21 cellular contexts compared by ENCODE assay signal in genomic region chr1:63799810-63800209, GRCh38. TPM values are rescaled to one million over a fixed set of nuclear protein-coding genes. Genes with fewer than 3 reads are reported as not detected.
DNase-seq lines count a peak whose midpoint lies in the region; ATAC-seq and TF ChIP-seq lines count a peak whose summit lies in the region.
"Had no signal": no experiment of that assay in that cellular context is flagged by ENCODE, and none has a peak within 500 bp of the region (broad histone marks: within the 10 kb centered on the region; RNA-seq: fewer than 3 reads in every experiment).

No MANE protein-coding gene starts in this region.

- peaks cover 4% of the 10 kb centered on the region for H3K4me1 ChIP-seq in ovary (ENCODE audit: insufficient read depth)
- H3K4me1 ChIP-seq: colonic mucosa, SJCRH30 had no signal

- peak; percentile 69 for DNase-seq in GM03348 (ENCODE audit: low spot score)
- DNase-seq in NCI-H69 (lab: John Stamatoyannopoulos, UW): peak; percentile 26
- peak; percentile 41 for DNase-seq in dedifferentiated amniotic fluid mesenchymal stem cell (ENCODE audit: extremely low spot score)
- DNase-seq in ovary: peak in 3 of 5 donors; percentile 25 to 61 (median 53)
- no peak for DNase-seq in NCI-H345 (lab: John Stamatoyannopoulos, UW)
- DNase-seq: activated B cell treated with CpG ODN at 0.5 μM for 24 hours; activated CD4-positive, alpha-beta memory T cell treated with anti-CD3 and anti-CD28 coated beads, Interleukin-2, amount 10 ng/mL, durations not matched to agents 7 days and 5 days; activated naive CD4-positive, alpha-beta T cell treated with anti-CD3 and anti-CD28 coated beads for 36 hours; colonic mucosa; DMS153; left cardiac atrium; NCI-H2029; posterior cingulate gyrus; SJCRH30; stimulated activated naive CD8-positive, alpha-beta T cell treated with anti-CD3 and anti-CD28 coated beads, Interleukin-15, amount 100 ng/mL, for 72 hours had no signal

- H3K9me3 ChIP-seq in ovary: no peaks in the 10 kb centered on the region
- H3K9me3 ChIP-seq: colonic mucosa, SJCRH30 had no signal

- no peak for TF ChIP-seq EP300 in ovary (IDR thresholded peaks at IDR 0.05)

- WGBS in ovary, 3 donors: 38 to 52% (median 47%) methylated on average over 3 of the region's 3 CpGs

- no peak for TF ChIP-seq POLR2A in ovary (IDR thresholded peaks at IDR 0.05)
- TF ChIP-seq POLR2A in GM18505 (IDR thresholded peaks at IDR 0.05; ENCODE audit: borderline replicate concordance, extremely low read depth, insufficient read depth, insufficient read length): no peak

- H3K27me3 ChIP-seq in ovary: no peaks in the 10 kb centered on the region
- H3K27me3 ChIP-seq: colonic mucosa, SJCRH30 had no signal

- no peaks in the 10 kb centered on the region for H3K36me3 ChIP-seq in ovary
- H3K36me3 ChIP-seq: colonic mucosa, SJCRH30 had no signal

- ATAC-seq in HG02610 (IDR thresholded peaks at IDR 0.05; ENCODE audit: unreplicated experiment) (no peak), GM18505 (IDR thresholded peaks at IDR 0.05; ENCODE audit: unreplicated experiment) (no peak)
- ATAC-seq: HCT116; left cardiac atrium; natural killer cell treated with Interleukin-12 subunit alpha and Interleukin-12 subunit beta and Interleukin-15 and Interleukin-18, amount 100 ng/mL, for 72 hours; stimulated activated naive CD8-positive, alpha-beta T cell treated with anti-CD3 and anti-CD28 coated beads, Interleukin-15, amount 100 ng/mL, for 72 hours had no signal

- no peak for TF ChIP-seq CTCF in ovary (IDR thresholded peaks at IDR 0.05)

- no peak overlapping the region for H3K27ac ChIP-seq in ovary
- H3K27ac ChIP-seq: C4-2B, colonic mucosa, SJCRH30 had no signal

- intact Hi-C loops in ovary (cut with DNase I): no loop called here

- no peak overlapping the region for H3K4me3 ChIP-seq in ovary
- H3K4me3 ChIP-seq: colonic mucosa, SJCRH30 had no signal

RNA-seq across cellular contexts. Expression of gene ROR1, which starts 26.0 kb away (rescaled TPM):
- total RNA-seq in ovary: 10 to 100 TPM in 6 of 7 donors, 1 to 10 TPM in 1; 8.7 to 26.1 (median 17.5) TPM
- 10 to 100 TPM in 1 of 2 donors, 1 to 10 TPM in 1; 3.0 to 11.4 TPM for polyA plus RNA-seq in ovary
- total RNA-seq: T-helper 2 cell treated with Interferon-gamma antibody and Interleukin-4, amounts not matched to agents 100 ng/mL and 5 ng/mL, for 36 hours had no signal
